Comparison of ENCODE assay signal across 13 cellular contexts in genomic region chr3:126266850-126267168, GRCh38.
DNase-seq lines count a peak whose midpoint lies in the region; ATAC-seq and TF ChIP-seq lines count a peak whose summit lies in the region.
"Had no signal": no experiment of that assay in that cellular context is flagged by ENCODE, and none has a peak within 500 bp of the region (broad histone marks: within the 10 kb centered on the region; RNA-seq: fewer than 3 reads in every experiment).

No MANE protein-coding gene starts in this region.

- intact Hi-C loops in Panc1 (cut with micrococcal nuclease; ENCODE audit: unreplicated experiment) (no loop called here), tibial artery (cut with DNase I; ENCODE audit: low total_unique reads) (loop anchor here (2.0 to 10.0 kb wide), 2 partner anchors 90 to 208 kb away; partner anchors contain the start of genes KLF15 and ZXDC), A673 (cut with micrococcal nuclease; ENCODE audit: unreplicated experiment) (no loop called here)

- no TSS peak for BruUV-seq in Panc1 (replicated peaks; lab: Mats Ljungman, UMichigan)
- no TSS peak for BruUV-seq in A673 (replicated peaks; lab: Mats Ljungman, UMichigan)

- H3K4me3 Mint-ChIP-seq in mesothelial cell of epicardium: no peak overlapping the region
- H3K4me3 Mint-ChIP-seq in stimulated activated effector memory CD8-positive, alpha-beta T cell treated with anti-CD3 and anti-CD28 coated beads, Interleukin-12 subunit alpha, Interleukin-12 subunit beta, amount 100 ng/mL, for 72 hours: no peak overlapping the region

- TF ChIP-seq CTCF in Panc1 (IDR thresholded peaks at IDR 0.05) (no peak), mesothelial cell of epicardium (IDR thresholded peaks at IDR 0.05; ENCODE audit: unreplicated experiment) (no peak), tibial artery (IDR thresholded peaks at IDR 0.05) (no peak), A673 (conservative IDR thresholded peaks at IDR 0.05; ENCODE audit: low read depth, low read length) (no peak)

- DNase-seq in Panc1 (ENCODE audit: low read depth, low spot score): no peak
- DNase-seq in epithelial cell of prostate (ENCODE audit: low read depth, low spot score): no peak
- no peak for DNase-seq in mesothelial cell of epicardium (ENCODE audit: low spot score in 2 of 2, unreplicated experiment in 2 of 2)
- no peak for DNase-seq in tibial artery
- no peak for DNase-seq in A673 (ENCODE audit: low spot score)
- no peak for DNase-seq in stimulated activated effector memory CD8-positive, alpha-beta T cell treated with anti-CD3 and anti-CD28 coated beads, Interleukin-12 subunit alpha, Interleukin-12 subunit beta, amount 100 ng/mL, for 72 hours (ENCODE audit: low spot score in 2 of 2)
- DNase-seq in stimulated activated CD4-positive, alpha-beta T cell treated with anti-CD3 and anti-CD28 coated beads, Interleukin-2, amount 100 ng/mL, for 48 hours: no peak
- DNase-seq: DMS79 treated with DMSO at 0.1 percent for 48 hours, GOT3, NCI-H2081, SHP77 had no signal

- H3K27ac ChIP-seq in Panc1 (ENCODE audit: low read length) (peak overlapping the region; percentile 60), epithelial cell of prostate (peak overlapping the region; percentile 66), tibial artery (peak overlapping the region; percentile 89 to 92), A673 (ENCODE audit: low read depth, low read length, poor library complexity, severe bottlenecking) (no peak overlapping the region)
- H3K27ac ChIP-seq: HL-60 had no signal

- H3K9me3 Mint-ChIP-seq in mesothelial cell of epicardium: no peaks in the 10 kb centered on the region
- no peaks in the 10 kb centered on the region for H3K9me3 Mint-ChIP-seq in stimulated activated effector memory CD8-positive, alpha-beta T cell treated with anti-CD3 and anti-CD28 coated beads, Interleukin-12 subunit alpha, Interleukin-12 subunit beta, amount 100 ng/mL, for 72 hours

- in situ Hi-C loops in Panc1 (cut with HindIII; ENCODE audit: low pct_unique_long_range_greater_than_20kb, low sequenced_read_pairs): no loop called here

- H3K4me3 ChIP-seq in Panc1 (ENCODE audit: low read depth in 2 of 2, low read length in 2 of 2) (peak overlapping the region; percentile 39 to 56), tibial artery (peak overlapping the region; percentile 38 to 46), A673 (ENCODE audit: low read depth, low read length, poor library complexity, severe bottlenecking) (no peak overlapping the region)

- CTCF ChIA-PET in Panc1 (lab: Charles Lee) (no interaction called here), A673 (lab: Charles Lee) (no interaction called here)

- no peaks in the 10 kb centered on the region for H3K36me3 Mint-ChIP-seq in mesothelial cell of epicardium
- no peaks in the 10 kb centered on the region for H3K36me3 Mint-ChIP-seq in stimulated activated effector memory CD8-positive, alpha-beta T cell treated with anti-CD3 and anti-CD28 coated beads, Interleukin-12 subunit alpha, Interleukin-12 subunit beta, amount 100 ng/mL, for 72 hours

- peaks cover 13% of the 10 kb centered on the region for H3K4me1 ChIP-seq in Panc1 (ENCODE audit: control insufficient read depth, insufficient read depth, low read length)
- H3K4me1 ChIP-seq in tibial artery: peaks cover 24 to 71% (median 53%) of the 10 kb centered on the region in 4 donors
- peaks cover 32% of the 10 kb centered on the region for H3K4me1 ChIP-seq in A673 (ENCODE audit: insufficient read depth, low read length, poor library complexity, severe bottlenecking)

- POLR2A ChIA-PET in Panc1 (lab: Charles Lee) (no interaction called here), A673 (lab: Charles Lee; ENCODE audit: low non-redundant PET) (no interaction called here)

- H3K27me3 ChIP-seq in Panc1 (ENCODE audit: control insufficient read depth, insufficient read depth, low read length): no peaks in the 10 kb centered on the region
- no peaks in the 10 kb centered on the region for H3K27me3 ChIP-seq in tibial artery
- H3K27me3 ChIP-seq in A673 (replicated peaks; ENCODE audit: insufficient read depth, low read depth, low read length, poor library complexity): no peaks in the 10 kb centered on the region

- ATAC-seq in Panc1: no peak
- ATAC-seq in stimulated activated effector memory CD8-positive, alpha-beta T cell treated with anti-CD3 and anti-CD28 coated beads, Interleukin-12 subunit alpha, Interleukin-12 subunit beta, amount 100 ng/mL, for 72 hours: no peak
- ATAC-seq in GM18861 (IDR thresholded peaks at IDR 0.05; ENCODE audit: unreplicated experiment): no peak

- H3K9me3 ChIP-seq in Panc1 (ENCODE audit: control insufficient read depth, insufficient read depth, low read depth, low read length): no peaks in the 10 kb centered on the region
- H3K9me3 ChIP-seq in tibial artery: no peaks in the 10 kb centered on the region
- H3K9me3 ChIP-seq in A673 (ENCODE audit: low read depth, low read length, poor library complexity, severe bottlenecking): no peaks in the 10 kb centered on the region

- H3K4me1 Mint-ChIP-seq in mesothelial cell of epicardium: peaks cover 42% of the 10 kb centered on the region
- H3K4me1 Mint-ChIP-seq in stimulated activated effector memory CD8-positive, alpha-beta T cell treated with anti-CD3 and anti-CD28 coated beads, Interleukin-12 subunit alpha, Interleukin-12 subunit beta, amount 100 ng/mL, for 72 hours: peaks cover 5% of the 10 kb centered on the region

- no peaks in the 10 kb centered on the region; the same call in 1 of the 2 replicates for H3K36me3 ChIP-seq in Panc1 (ENCODE audit: control insufficient read depth, insufficient read depth, low read length)
- no peaks in the 10 kb centered on the region for H3K36me3 ChIP-seq in tibial artery
- H3K36me3 ChIP-seq in A673 (ENCODE audit: insufficient read depth, low read length, poor library complexity, severe bottlenecking): no peaks in the 10 kb centered on the region

- H3K27me3 Mint-ChIP-seq in mesothelial cell of epicardium (ENCODE audit: low read depth): no peaks in the 10 kb centered on the region

- H3K27ac Mint-ChIP-seq in mesothelial cell of epicardium: peak overlapping the region; percentile 98
- no peak overlapping the region for H3K27ac Mint-ChIP-seq in stimulated activated effector memory CD8-positive, alpha-beta T cell treated with anti-CD3 and anti-CD28 coated beads, Interleukin-12 subunit alpha, Interleukin-12 subunit beta, amount 100 ng/mL, for 72 hours
